9 cellular contexts compared by ENCODE assay signal in genomic region chr19:48943081-48943480, GRCh38. TPM values are rescaled to one million over a fixed set of nuclear protein-coding genes. Genes with fewer than 3 reads are reported as not detected.
"Had no signal": no experiment of that assay in that cellular context is flagged by ENCODE, and none has a peak within 500 bp of the region (broad histone marks: within the 10 kb centered on the region; RNA-seq: fewer than 3 reads in every experiment).

No MANE protein-coding gene starts in this region.

- H3K4me3 ChIP-seq: GM23338, HAP-1 had no signal

- ATAC-seq: GM23338, HCT116, HepG2 had no signal

- H3K4me3 Mint-ChIP-seq: GM23338, HFFc6 had no signal

- H3K4me2 ChIP-seq: GM23338 had no signal

- H3K4me1 Mint-ChIP-seq: GM23338, IgD-negative memory B cell had no signal

- H3K36me3 Mint-ChIP-seq: IgD-negative memory B cell had no signal

- H3K36me3 ChIP-seq: HAP-1 had no signal

- DNase-seq: H7, HFFc6 had no signal

- H3K27ac ChIP-seq: HL-60 had no signal

- H3K27me3 Mint-ChIP-seq: IgD-negative memory B cell had no signal

- H2AFZ ChIP-seq: GM23338 had no signal

- H3K27ac Mint-ChIP-seq: GM23338, HFFc6 had no signal

- H3K4me1 ChIP-seq: HAP-1 had no signal

RNA-seq across cellular contexts. Expression of gene DHDH, which starts 9.6 kb away (rescaled TPM):
- total RNA-seq: H7, HFFc6, HT1080 had no signal

RNA-seq across cellular contexts. Expression of gene TULP2, which starts 44.5 kb away (rescaled TPM):
- total RNA-seq: HepG2, HT1080 had no signal
- polyA plus RNA-seq: IgD-negative memory B cell had no signal
